28 cellular contexts compared by ENCODE assay signal in genomic region chr12:692274-692673, GRCh38. TPM values are rescaled to one million over a fixed set of nuclear protein-coding genes. Genes with fewer than 3 reads are reported as not detected.
"Had no signal": no experiment of that assay in that cellular context is flagged by ENCODE, and none has a peak within 500 bp of the region (broad histone marks: within the 10 kb centered on the region; RNA-seq: fewer than 3 reads in every experiment).

No MANE protein-coding gene starts in this region.

- H3K27ac Mint-ChIP-seq: activated CD4-positive, alpha-beta memory T cell treated with anti-CD3 and anti-CD28 coated beads, Interleukin-2, amount 10 ng/mL, durations not matched to agents 7 days and 5 days; activated CD4-positive, alpha-beta T cell treated with anti-CD3 and anti-CD28 coated beads for 36 hours; activated CD4-positive, alpha-beta T cell treated with anti-CD3 and anti-CD28 coated beads, Interleukin-2, amount 10 ng/mL, durations not matched to agents 7 days and 5 days; activated naive CD4-positive, alpha-beta T cell treated with anti-CD3 and anti-CD28 coated beads, Interleukin-2, amount 10 ng/mL, durations not matched to agents 7 days and 5 days; activated naive CD4-positive, alpha-beta T cell treated with anti-CD3 and anti-CD28 coated beads, Interleukin-2, amount 50 U/mL, for 72 hours; activated naive CD8-positive, alpha-beta T cell treated with anti-CD3 and anti-CD28 coated beads, Interleukin-2, amount 10 ng/mL, durations not matched to agents 7 days and 5 days; activated T-cell treated with anti-CD3 and anti-CD28 coated beads, Interleukin-2, amount 50 U/mL, for 24 hours; activated T-cell treated with anti-CD3 and anti-CD28 coated beads, Interleukin-2, amount 50 U/mL, for 72 hours; brain had no signal

- H3K27me3 Mint-ChIP-seq: activated CD4-positive, alpha-beta memory T cell treated with anti-CD3 and anti-CD28 coated beads, Interleukin-2, amount 10 ng/mL, durations not matched to agents 7 days and 5 days; activated CD4-positive, alpha-beta T cell treated with anti-CD3 and anti-CD28 coated beads for 36 hours; activated CD4-positive, alpha-beta T cell treated with anti-CD3 and anti-CD28 coated beads, Interleukin-2, amount 10 ng/mL, durations not matched to agents 7 days and 5 days; activated naive CD4-positive, alpha-beta T cell treated with anti-CD3 and anti-CD28 coated beads, Interleukin-2, amount 10 ng/mL, durations not matched to agents 7 days and 5 days; activated naive CD8-positive, alpha-beta T cell treated with anti-CD3 and anti-CD28 coated beads, Interleukin-2, amount 10 ng/mL, durations not matched to agents 7 days and 5 days; activated T-cell treated with anti-CD3 and anti-CD28 coated beads, Interleukin-2, amount 50 U/mL, for 24 hours had no signal

- FAIRE-seq: endometrium, endothelial cell of umbilical vein had no signal

- DNase-seq: activated CD4-positive, alpha-beta memory T cell treated with anti-CD3 and anti-CD28 coated beads, Interleukin-2, amount 10 ng/mL, durations not matched to agents 7 days and 5 days; activated CD4-positive, alpha-beta T cell treated with anti-CD3 and anti-CD28 coated beads for 36 hours; activated CD4-positive, alpha-beta T cell treated with anti-CD3 and anti-CD28 coated beads, Interleukin-2, amount 10 ng/mL, durations not matched to agents 7 days and 5 days; activated CD4-positive, alpha-beta T cell treated with anti-CD3 and anti-CD28 coated beads, Interleukin-2, amount 50 U/mL, for 4 hours; activated CD4-positive, CD25-positive, alpha-beta regulatory T cell; activated CD4-positive, CD25-positive, alpha-beta regulatory T cell treated with anti-CD3 and anti-CD28 coated beads, Interleukin-2, amount 50 U/mL, for 72 hours; activated CD8-positive, alpha-beta memory T cell treated with anti-CD3 and anti-CD28 coated beads, Interleukin-2, amount 50 U/mL, for 48 hours; activated gamma-delta T cell; activated naive CD4-positive, alpha-beta T cell; activated naive CD4-positive, alpha-beta T cell treated with anti-CD3 and anti-CD28 coated beads, Interleukin-2, amount 10 ng/mL, durations not matched to agents 7 days and 5 days; activated naive CD8-positive, alpha-beta T cell treated with anti-CD3 and anti-CD28 coated beads, Interleukin-2, amount 10 ng/mL, durations not matched to agents 7 days and 5 days; activated T-cell treated with anti-CD3 and anti-CD28 coated beads for 4 hours; activated T-cell treated with anti-CD3 and anti-CD28 coated beads, Interleukin-2, amount 50 U/mL, for 24 hours; activated T-cell treated with anti-CD3 and anti-CD28 coated beads, Interleukin-2, amount 50 U/mL, for 72 hours; central memory CD4-positive, alpha-beta T cell; cerebellar nuclear complex; colonic mucosa; effector CD8-positive, alpha-beta T cell; esophagus squamous epithelium; foreskin melanocyte; head of caudate nucleus; T-helper 2 cell had no signal

- ATAC-seq: activated CD4-positive, alpha-beta T cell treated with anti-CD3 and anti-CD28 coated beads for 36 hours; activated naive CD4-positive, alpha-beta T cell treated with anti-CD3 and anti-CD28 coated beads, Interleukin-2, amount 50 U/mL, for 72 hours; activated T-cell treated with anti-CD3 and anti-CD28 coated beads, Interleukin-2, amount 50 U/mL, for 72 hours; gastroesophageal sphincter had no signal

- H3K4me3 Mint-ChIP-seq: activated CD4-positive, alpha-beta memory T cell treated with anti-CD3 and anti-CD28 coated beads, Interleukin-2, amount 10 ng/mL, durations not matched to agents 7 days and 5 days; activated CD4-positive, alpha-beta T cell treated with anti-CD3 and anti-CD28 coated beads for 36 hours; activated CD4-positive, alpha-beta T cell treated with anti-CD3 and anti-CD28 coated beads, Interleukin-2, amount 10 ng/mL, durations not matched to agents 7 days and 5 days; activated naive CD4-positive, alpha-beta T cell treated with anti-CD3 and anti-CD28 coated beads, Interleukin-2, amount 10 ng/mL, durations not matched to agents 7 days and 5 days; activated naive CD8-positive, alpha-beta T cell treated with anti-CD3 and anti-CD28 coated beads, Interleukin-2, amount 10 ng/mL, durations not matched to agents 7 days and 5 days; activated T-cell treated with anti-CD3 and anti-CD28 coated beads, Interleukin-2, amount 50 U/mL, for 24 hours; activated T-cell treated with anti-CD3 and anti-CD28 coated beads, Interleukin-2, amount 50 U/mL, for 72 hours; brain had no signal

- H3K4me1 Mint-ChIP-seq: brain had no signal

- H3K36me3 Mint-ChIP-seq: brain had no signal

RNA-seq across cellular contexts. Expression of gene NINJ2, which starts 29.0 kb away (rescaled TPM):
- total RNA-seq: cardiac muscle cell had no signal
